ENCODE assay signal across 2 cellular contexts in the genomic region with DNA sequence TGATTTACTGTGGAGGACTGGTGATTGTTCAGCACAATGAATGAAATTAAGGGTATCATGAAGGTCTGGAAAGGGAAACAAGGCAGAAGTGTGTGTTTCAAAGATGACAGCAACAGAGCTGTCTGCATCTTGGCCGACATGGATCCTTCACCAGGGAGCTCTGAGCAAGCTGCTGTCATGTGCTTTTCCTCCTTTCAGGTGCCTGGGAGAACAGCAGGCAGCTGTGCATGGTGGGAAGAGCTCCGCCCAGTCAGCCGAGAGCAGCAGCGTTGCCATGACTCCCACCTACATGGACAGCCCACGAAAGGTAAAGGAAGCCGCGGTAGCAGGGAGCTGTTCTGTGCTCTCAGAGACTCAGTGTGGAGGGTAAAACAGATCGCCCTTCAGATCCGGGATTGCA.
TF ChIP-seq lines count a peak whose summit lies in the region.

No MANE protein-coding gene starts in this region.

TF ChIP-seq in HCT116, 20 proteins besides CTCF, POLR2A, EP300 and RAD21 (continued from another document):
- TF ChIP-seq SIN3A (IDR thresholded peaks at IDR 0.05; ENCODE audit: low read depth), result no peak
- TF ChIP-seq, protein P1, sequence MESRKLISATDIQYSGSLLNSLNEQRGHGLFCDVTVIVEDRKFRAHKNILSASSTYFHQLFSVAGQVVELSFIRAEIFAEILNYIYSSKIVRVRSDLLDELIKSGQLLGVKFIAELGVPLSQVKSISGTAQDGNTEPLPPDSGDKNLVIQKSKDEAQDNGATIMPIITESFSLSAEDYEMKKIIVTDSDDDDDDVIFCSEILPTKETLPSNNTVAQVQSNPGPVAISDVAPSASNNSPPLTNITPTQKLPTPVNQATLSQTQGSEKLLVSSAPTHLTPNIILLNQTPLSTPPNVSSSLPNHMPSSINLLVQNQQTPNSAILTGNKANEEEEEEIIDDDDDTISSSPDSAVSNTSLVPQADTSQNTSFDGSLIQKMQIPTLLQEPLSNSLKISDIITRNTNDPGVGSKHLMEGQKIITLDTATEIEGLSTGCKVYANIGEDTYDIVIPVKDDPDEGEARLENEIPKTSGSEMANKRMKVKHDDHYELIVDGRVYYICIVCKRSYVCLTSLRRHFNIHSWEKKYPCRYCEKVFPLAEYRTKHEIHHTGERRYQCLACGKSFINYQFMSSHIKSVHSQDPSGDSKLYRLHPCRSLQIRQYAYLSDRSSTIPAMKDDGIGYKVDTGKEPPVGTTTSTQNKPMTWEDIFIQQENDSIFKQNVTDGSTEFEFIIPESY (IDR thresholded peaks at IDR 0.05; ENCODE audit: extremely low read depth, insufficient replicate concordance, low read length), result no peak
- TF ChIP-seq CEBPB (IDR thresholded peaks at IDR 0.05; ENCODE audit: low read depth), result no peak
- no peak for TF ChIP-seq CBX3 (IDR thresholded peaks at IDR 0.05; ENCODE audit: low read depth)
- TF ChIP-seq YY1 (IDR thresholded peaks at IDR 0.05; ENCODE audit: extremely low read depth, insufficient replicate concordance, low read depth, low read length), result no peak
- no peak for TF ChIP-seq ELF1 (IDR thresholded peaks at IDR 0.05; ENCODE audit: borderline replicate concordance, low read depth)
- no peak for TF ChIP-seq SP1 (IDR thresholded peaks at IDR 0.05; ENCODE audit: low read depth)
- no peak for TF ChIP-seq EZH2phosphoT487 (IDR thresholded peaks at IDR 0.05; ENCODE audit: borderline replicate concordance)
- no peak for TF ChIP-seq JUND (IDR thresholded peaks at IDR 0.05)
- no peak for TF ChIP-seq EGR1 (IDR thresholded peaks at IDR 0.05; ENCODE audit: low read depth)
- TF ChIP-seq, protein P2, sequence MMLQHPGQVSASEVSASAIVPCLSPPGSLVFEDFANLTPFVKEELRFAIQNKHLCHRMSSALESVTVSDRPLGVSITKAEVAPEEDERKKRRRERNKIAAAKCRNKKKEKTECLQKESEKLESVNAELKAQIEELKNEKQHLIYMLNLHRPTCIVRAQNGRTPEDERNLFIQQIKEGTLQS (IDR thresholded peaks at IDR 0.05), result no peak
- TF ChIP-seq FOSL1 (IDR thresholded peaks at IDR 0.05; ENCODE audit: low read depth), result no peak

TF ChIP-seq in neural cell, 6 proteins besides CTCF, POLR2A, EP300 and RAD21 (continued from another document):
- TF ChIP-seq MXI1 (conservative IDR thresholded peaks at IDR 0.05; ENCODE audit: poor library complexity, severe bottlenecking), result peak; percentile 93
- peak; percentile 94 for TF ChIP-seq POLR2AphosphoS5 (IDR thresholded peaks at IDR 0.05)
